In genomic region chr16:66662445-66663194, GRCh38 we compare ENCODE assay signal across 1 cellular context.
TF ChIP-seq lines count a peak whose summit lies in the region.

No MANE protein-coding gene starts in this region.

TF ChIP-seq in K562, 482 proteins besides CTCF, POLR2A, EP300 and RAD21:
- TF ChIP-seq PRDM10 (IDR thresholded peaks at IDR 0.05; ENCODE audit: partially characterized antibody), result peak; percentile 74
- no peak for TF ChIP-seq SAFB (IDR thresholded peaks at IDR 0.05; ENCODE audit: borderline replicate concordance, low read depth, low read length)
- TF ChIP-seq ETV1 (tag; conservative IDR thresholded peaks at IDR 0.05; ENCODE audit: low read depth), result 0 out of 2 replicates have a peak, but pooled peaks have one; percentile 14
- 0 out of 2 replicates have a peak, but pooled peaks have one; percentile 35 for TF ChIP-seq GATAD2B (IDR thresholded peaks at IDR 0.05; ENCODE audit: borderline replicate concordance)
TF ChIP-seq in K562: peak in this region for 3.
